8 cellular contexts compared by ENCODE assay signal in genomic region chr12:88035907-88036289, GRCh38. TPM values are rescaled to one million over a fixed set of nuclear protein-coding genes. Genes with fewer than 3 reads are reported as not detected.
A peak's percentile ranks its signal among the peaks of the same experiment; 100 is the strongest.
DNase-seq lines count a peak whose midpoint lies in the region; ATAC-seq and TF ChIP-seq lines count a peak whose summit lies in the region.

No MANE protein-coding gene starts in this region.

- no peaks in the 10 kb centered on the region for H3K36me3 Mint-ChIP-seq in IgD-negative memory B cell

- peak; percentile 18 for ATAC-seq in GM21529 (IDR thresholded peaks at IDR 0.05; ENCODE audit: unreplicated experiment)

- peak overlapping the region in 2 of 3 donors; percentile 84 to 92 for H3K27ac Mint-ChIP-seq in IgD-negative memory B cell

- H2BK12ac ChIP-seq in mesenchymal stem cell (ENCODE audit: low read length in 2 of 2) = no peak overlapping the region

- H2BK5ac ChIP-seq in mesenchymal stem cell (ENCODE audit: low read depth, low read length, poor library complexity, severe bottlenecking) = no peak overlapping the region

- no peak overlapping the region for H3K18ac ChIP-seq in mesenchymal stem cell (ENCODE audit: low read depth in 1 of 2, low read length in 2 of 2)

- H3K4me1 ChIP-seq in breast epithelium = no peaks in the 10 kb centered on the region
- no peaks in the 10 kb centered on the region for H3K4me1 ChIP-seq in mesenchymal stem cell (ENCODE audit: control insufficient read depth, insufficient read depth, low read depth, low read length)

- DNase-seq in GM10248 (ENCODE audit: extremely low spot score) (peak; percentile 15), breast epithelium (ENCODE audit: low spot score in 2 of 2) (no peak), mesenchymal stem cell (no peak), posterior cingulate gyrus (no peak), DMS114 treated with DMSO at 0.1 percent for 48 hours (lab: John Stamatoyannopoulos, UW; ENCODE audit: unreplicated experiment) (no peak), NCI-H1694 treated with DMSO at 0.1 percent for 48 hours (lab: John Stamatoyannopoulos, UW) (no peak)

- H4K91ac ChIP-seq in mesenchymal stem cell (ENCODE audit: low read length) = no peak overlapping the region

- H3K4me3 ChIP-seq in breast epithelium (peak overlapping the region; percentile 55 to 91 (median 76)), mesenchymal stem cell (ENCODE audit: insufficient read depth in 1 of 2, low read depth in 1 of 2, low read length in 2 of 2) (peak overlapping the region; percentile 92 to 95)

- H3K27me3 Mint-ChIP-seq in IgD-negative memory B cell = no peaks in the 10 kb centered on the region

- peak overlapping the region; percentile 83 for H3K4me2 ChIP-seq in mesenchymal stem cell (ENCODE audit: low read length, poor library complexity, severe bottlenecking)

- H3K9ac ChIP-seq in mesenchymal stem cell (ENCODE audit: low read length) = peak overlapping the region; percentile 90

- H2BK120ac ChIP-seq in mesenchymal stem cell (ENCODE audit: low read depth, low read length) = peak overlapping the region; percentile 52

- TF ChIP-seq CTCF in GM10248 (IDR thresholded peaks at IDR 0.05; ENCODE audit: control extremely low read depth, extremely low read depth, low read depth, missing control alignments) (no peak), breast epithelium (IDR thresholded peaks at IDR 0.05) (no peak)

- peaks cover 18 to 45% (median 38%) of the 10 kb centered on the region in 3 donors for H3K4me1 Mint-ChIP-seq in IgD-negative memory B cell

- no peaks in the 10 kb centered on the region for H3K79me1 ChIP-seq in mesenchymal stem cell (replicated peaks; ENCODE audit: low read length, poor library complexity, severe bottlenecking)

- CTCF ChIA-PET in GM10248 (lab: Yijun Ruan, JAX) = interaction anchor here (1.2 kb wide), 1 partner anchor 17 kb away, joined by 3 read pairs; no protein-coding TSS in a partner anchor

- peak overlapping the region; percentile 77 for H2BK15ac ChIP-seq in mesenchymal stem cell (ENCODE audit: low read depth, poor library complexity, severe bottlenecking)

- H3K36me3 ChIP-seq in breast epithelium = no peaks in the 10 kb centered on the region
- peaks cover 0 to 8% of the 10 kb centered on the region in 2 experiments for H3K36me3 ChIP-seq in mesenchymal stem cell (ENCODE audit: control insufficient read depth in 1 of 2, insufficient read depth in 2 of 2, low read depth in 1 of 2, low read length in 2 of 2)

- H3K9me3 ChIP-seq in breast epithelium = no peaks in the 10 kb centered on the region
- H3K9me3 ChIP-seq in mesenchymal stem cell (ENCODE audit: control insufficient read depth, low read length) = no peaks in the 10 kb centered on the region

- peaks cover 0 to 6% (median 4%) of the 10 kb centered on the region in 3 donors for H3K9me3 Mint-ChIP-seq in IgD-negative memory B cell

- H3K4ac ChIP-seq in mesenchymal stem cell (ENCODE audit: low read depth in 1 of 2, low read length in 2 of 2) = peak overlapping the region in 1 of 2 experiments; percentile 89

- H3K27me3 ChIP-seq in breast epithelium = no peaks in the 10 kb centered on the region
- H3K27me3 ChIP-seq in mesenchymal stem cell (ENCODE audit: control insufficient read depth in 1 of 2, insufficient read depth in 1 of 2, low read length in 2 of 2) = no peaks in the 10 kb centered on the region

- H3K23ac ChIP-seq in mesenchymal stem cell (ENCODE audit: low read length in 2 of 2) = no peak overlapping the region

- intact Hi-C loops in breast epithelium (cut with DNase I; ENCODE audit: low total_unique reads) (no loop called here), posterior cingulate gyrus (cut with DNase I) (loop anchor here (5.0 kb wide), 1 partner anchor 106 kb away; the partner anchor contains the start of genes CEP290 and TMTC3)

- H3K14ac ChIP-seq in mesenchymal stem cell (ENCODE audit: low read length in 2 of 2) = no peak overlapping the region

- H3K27ac ChIP-seq in breast epithelium (peak overlapping the region; percentile 62 to 81), mesenchymal stem cell (ENCODE audit: low read length, poor library complexity, severe bottlenecking) (no peak overlapping the region)

- H3K4me3 Mint-ChIP-seq in IgD-negative memory B cell = peak overlapping the region; percentile 96 to 99 (median 98)

- no peak overlapping the region for H2AK5ac ChIP-seq in mesenchymal stem cell (ENCODE audit: low read length, severe bottlenecking)

- H2AFZ ChIP-seq in mesenchymal stem cell (ENCODE audit: low read depth, low read length) = peak overlapping the region; percentile 96

- no peak overlapping the region for H4K8ac ChIP-seq in mesenchymal stem cell (ENCODE audit: low read length)

- WGBS in mesenchymal stem cell = 0% methylated on average over 2 of the region's 5 CpGs

- TF ChIP-seq POLR2A in breast epithelium (IDR thresholded peaks at IDR 0.05) = no peak

- POLR2A ChIA-PET in GM10248 (lab: Yijun Ruan, JAX) = no interaction called here

RNA-seq across cellular contexts. Expression of gene C12orf50, which starts 6.7 kb away (rescaled TPM):
- polyA plus RNA-seq in IgD-negative memory B cell = not detected
- not detected for total RNA-seq in breast epithelium
- polyA plus RNA-seq in mesenchymal stem cell (2013, experiment 1 of 2) = 0.04 TPM
- polyA plus RNA-seq in mesenchymal stem cell (2013, experiment 2 of 2) = 0.01 TPM
